ENCODE assay signal across 21 cellular contexts in genomic region chr2:231449503-231450054, GRCh38. TPM values are rescaled to one million over a fixed set of nuclear protein-coding genes. Genes with fewer than 3 reads are reported as not detected.
DNase-seq lines count a peak whose midpoint lies in the region; ATAC-seq, FAIRE-seq and TF ChIP-seq lines count a peak whose summit lies in the region.
"Had no signal": no experiment of that assay in that cellular context is flagged by ENCODE, and none has a peak within 500 bp of the region (broad histone marks: within the 10 kb centered on the region; RNA-seq: fewer than 3 reads in every experiment).

No MANE protein-coding gene starts in this region.

- no peaks in the 10 kb centered on the region for H3K79me2 ChIP-seq in Karpas-422 (ENCODE audit: low read length)

- peaks cover 17% of the 10 kb centered on the region for H3K36me3 Mint-ChIP-seq in activated CD4-positive, alpha-beta memory T cell treated with anti-CD3 and anti-CD28 coated beads for 36 hours

- 81% methylated on average over 4 of the region's 4 CpGs for WGBS in A549 (ENCODE audit: missing lambda C conversion rate)

- H3K4me3 Mint-ChIP-seq in activated CD4-positive, alpha-beta memory T cell treated with anti-CD3 and anti-CD28 coated beads for 36 hours, result no peak overlapping the region
- H3K4me3 Mint-ChIP-seq: CD4-positive, alpha-beta memory T cell; GM23338; H9 had no signal

- no peak for FAIRE-seq in A549 (lab: Jason Lieb, UNC)
- FAIRE-seq: GM12891, GM18507 had no signal

- no peaks in the 10 kb centered on the region for H3K27me3 Mint-ChIP-seq in activated CD4-positive, alpha-beta memory T cell treated with anti-CD3 and anti-CD28 coated beads for 36 hours
- H3K27me3 Mint-ChIP-seq: CD4-positive, alpha-beta memory T cell had no signal

- H3K9me3 ChIP-seq in A549, result no peaks in the 10 kb centered on the region
- H3K9me3 ChIP-seq in Karpas-422 (ENCODE audit: low read length), result no peaks in the 10 kb centered on the region

- H3K4me1 Mint-ChIP-seq in activated CD4-positive, alpha-beta memory T cell treated with anti-CD3 and anti-CD28 coated beads for 36 hours (ENCODE audit: low read depth), result peaks cover 6% of the 10 kb centered on the region

- no peaks in the 10 kb centered on the region for H3K9me3 Mint-ChIP-seq in activated CD4-positive, alpha-beta memory T cell treated with anti-CD3 and anti-CD28 coated beads for 36 hours
- H3K9me3 Mint-ChIP-seq: H9 had no signal

- H3K27ac Mint-ChIP-seq in activated CD4-positive, alpha-beta memory T cell treated with anti-CD3 and anti-CD28 coated beads for 36 hours, result no peak overlapping the region
- H3K27ac Mint-ChIP-seq: H9 had no signal

- no peak overlapping the region for H3K4me3 ChIP-seq in A549
- no peak overlapping the region for H3K4me3 ChIP-seq in Karpas-422 (ENCODE audit: low read length)
- H3K4me3 ChIP-seq: GM23338 had no signal

- peaks cover 24% of the 10 kb centered on the region for H3K36me3 ChIP-seq in Karpas-422 (ENCODE audit: insufficient read depth, low read length)

- DNase-seq in DMS53 (lab: John Stamatoyannopoulos, UW), result peak; percentile 9
- DNase-seq in DMS53 treated with DMSO at 0.1 percent for 48 hours (lab: John Stamatoyannopoulos, UW; ENCODE audit: unreplicated experiment), result no peak
- DNase-seq in A549 (ENCODE audit: low read depth in 1 of 2, low spot score in 1 of 2), result no peak
- peak; percentile 68 for DNase-seq in Karpas-422
- DNase-seq in sciatic nerve (ENCODE audit: low spot score), result peak; percentile 17
- DNase-seq in activated CD4-positive, alpha-beta memory T cell treated with anti-CD3 and anti-CD28 coated beads for 36 hours, result no peak
- no peak for DNase-seq in stimulated activated CD8-positive, alpha-beta memory T cell treated with anti-CD3 and anti-CD28 coated beads, Interleukin-4, amount 100 ng/mL, for 48 hours
- DNase-seq: 8988T; C1 segment of cervical spinal cord; CD4-positive, alpha-beta memory T cell; COR-L47; DMS79; EL; GF-D8; H9 had no signal

- intact Hi-C loops in sciatic nerve (cut with DNase I), result no loop called here
- intact Hi-C loops in activated CD4-positive, alpha-beta memory T cell treated with anti-CD3 and anti-CD28 coated beads for 36 hours (cut with micrococcal nuclease), result no loop called here

- POLR2A ChIA-PET in A549 (lab: Yijun Ruan, JAX), result interaction anchor here (1.0 kb wide), 1 partner anchor 15 kb away, joined by 5 read pairs; the partner anchor contains the start of gene NCL
- POLR2A ChIA-PET in activated CD4-positive, alpha-beta memory T cell treated with anti-CD3 and anti-CD28 coated beads for 36 hours (lab: Charles Lee), result interaction anchor here (0.7 kb wide), 1 partner anchor 9 kb away, joined by 3 read pairs; no protein-coding TSS in a partner anchor

- no peaks in the 10 kb centered on the region for H3K9me2 ChIP-seq in Karpas-422 (replicated peaks; ENCODE audit: insufficient read depth, low read length)

- H2AFZ ChIP-seq in Karpas-422 (ENCODE audit: low read length), result no peak overlapping the region
- H2AFZ ChIP-seq: GM23338 had no signal

- H4K20me1 ChIP-seq in Karpas-422 (ENCODE audit: insufficient read depth, low read depth, low read length), result no peaks in the 10 kb centered on the region; the same call in 1 of the 2 replicates

- TF ChIP-seq EP300 in A549 (IDR thresholded peaks at IDR 0.05), result no peak

- no peak for TF ChIP-seq CTCF in A549 (IDR thresholded peaks at IDR 0.05)

- CTCF ChIA-PET in A549 (lab: Yijun Ruan, JAX), result no interaction called here
- CTCF ChIA-PET in activated CD4-positive, alpha-beta memory T cell treated with anti-CD3 and anti-CD28 coated beads for 36 hours (lab: Charles Lee), result no interaction called here

- H3K27ac ChIP-seq in A549, result no peak overlapping the region
- no peak overlapping the region for H3K27ac ChIP-seq in Karpas-422 (ENCODE audit: low read length)

- no peaks in the 10 kb centered on the region for H3K27me3 ChIP-seq in Karpas-422 (ENCODE audit: low read length)

- no peak for TF ChIP-seq RAD21 in A549 (conservative IDR thresholded peaks at IDR 0.05 in 1 of 2, IDR thresholded peaks at IDR 0.05 in 1 of 2)

- H3K9ac ChIP-seq in Karpas-422 (ENCODE audit: low read length), result no peak overlapping the region

- H3K4me1 ChIP-seq in A549 (no peaks in the 10 kb centered on the region), Karpas-422 (ENCODE audit: low read length) (no peaks in the 10 kb centered on the region)

- H3K4me2 ChIP-seq in A549 (no peak overlapping the region), Karpas-422 (ENCODE audit: low read depth, low read length, poor library complexity, severe bottlenecking) (no peak overlapping the region)
- H3K4me2 ChIP-seq: GM23338 had no signal

- no peak for TF ChIP-seq POLR2A in A549 (IDR thresholded peaks at IDR 0.05; ENCODE audit: low read length)

- ATAC-seq in A549 (peak in 1 of 2 experiments; percentile 4; a peak in 3 of 6 replicates), sciatic nerve (no peak)
- ATAC-seq: GM23338, HCT116 had no signal

TF ChIP-seq in A549, 52 proteins besides CTCF, POLR2A, EP300 and RAD21:
- TF ChIP-seq ZC3H11A (IDR thresholded peaks at IDR 0.05) (no peak), KDM5A (IDR thresholded peaks at IDR 0.05) (no peak), HES2 (IDR thresholded peaks at IDR 0.05) (no peak), ATOH8 (CRISPR knock-in tag; IDR thresholded peaks at IDR 0.05; ENCODE audit: low read depth) (0 out of 2 replicates have a peak, but pooled peaks have one; percentile 14), RFX5 (IDR thresholded peaks at IDR 0.05) (no peak), RARB (CRISPR knock-in tag; IDR thresholded peaks at IDR 0.05) (no peak), POLR2AphosphoS2 (conservative IDR thresholded peaks at IDR 0.05; ENCODE audit: low read length) (peak; percentile 55; the same call in 1 of the 2 replicates), CEBPB (IDR thresholded peaks at IDR 0.05) (no peak), RCOR1 (IDR thresholded peaks at IDR 0.05; ENCODE audit: low read depth, low read length) (no peak), RNF2 (IDR thresholded peaks at IDR 0.05; ENCODE audit: borderline replicate concordance, low read depth) (no peak), NR3C1 (IDR thresholded peaks at IDR 0.05) (no peak), ZSCAN20 (CRISPR knock-in tag; IDR thresholded peaks at IDR 0.05) (no peak)

RNA-seq across cellular contexts. Expression of gene NCL, which starts 14.7 kb away (rescaled TPM):
- polyA plus RNA-seq in A549 (2011; rRNA removed) (390 and 456 TPM in 2 replicates), A549 (2017; fragmentation: RNase III; extraction: RNeasy Plus Mini Kit Qiagen cat#74134 plus additional on column Dnase treatment) (745 to 805 TPM (median 766 TPM) in 3 replicates)
- polyA plus RNA-seq in A549 (2012; cell fraction: cytosol; rRNA removed), result 237 and 279 TPM in 2 replicates
- 106 and 163 TPM in 2 replicates for polyA plus RNA-seq in A549 (2012; cell fraction: nucleus; rRNA removed)
- 112 and 119 TPM in 2 replicates for polyA minus RNA-seq in A549 (2011; rRNA and poly(A)+ RNA removed)
- 200 and 291 TPM in 2 replicates for total RNA-seq in Karpas-422 (2014; rRNA removed; shearing (Covaris generic); ENCODE audit: low replicate concordance)
- total RNA-seq in sciatic nerve, result 393 TPM
- total RNA-seq in activated CD4-positive, alpha-beta memory T cell treated with anti-CD3 and anti-CD28 coated beads for 36 hours, result 100 to 1,000 TPM; 902 to 918 TPM

RNA-seq across cellular contexts. Expression of gene B3GNT7, which starts 54.1 kb away (rescaled TPM):
- 0.48 and 0.95 TPM in 2 replicates for polyA plus RNA-seq in A549 (2011; rRNA removed)
- 0.94 and 1.1 TPM in 2 replicates for polyA plus RNA-seq in A549 (2012; cell fraction: cytosol; rRNA removed)
- polyA plus RNA-seq in A549 (2012; cell fraction: nucleus; rRNA removed), result 1.7 and 3.0 TPM in 2 replicates
- 0.71 to 1.3 TPM (median 0.96 TPM) in 3 replicates for polyA plus RNA-seq in A549 (2017; fragmentation: RNase III; extraction: RNeasy Plus Mini Kit Qiagen cat#74134 plus additional on column Dnase treatment)
- 1.2 and 1.7 TPM in 2 replicates for polyA minus RNA-seq in A549 (2011; rRNA and poly(A)+ RNA removed)
- 2.8 and 4.7 TPM in 2 replicates for total RNA-seq in Karpas-422 (2014; rRNA removed; shearing (Covaris generic); ENCODE audit: low replicate concordance)
- total RNA-seq in sciatic nerve, result 4.2 TPM
- total RNA-seq in activated CD4-positive, alpha-beta memory T cell treated with anti-CD3 and anti-CD28 coated beads for 36 hours, result not detected
- total RNA-seq: A673; CD4-positive, alpha-beta memory T cell; H4 had no signal
- polyA plus RNA-seq: CD4-positive, alpha-beta memory T cell had no signal

Comparison
In these comparisons a context has a peak if more than half of its experiments do, and no peak if none do; other contexts are left out.
1. DNase-seq: peak in DMS53 (single experiment), Karpas-422 (single experiment) and sciatic nerve (single experiment); none in DMS53 treated with DMSO at 0.1 percent for 48 hours (single experiment), A549 (0 of 2), activated CD4-positive, alpha-beta memory T cell treated with anti-CD3 and anti-CD28 coated beads for 36 hours (single experiment) and stimulated activated CD8-positive, alpha-beta memory T cell treated with anti-CD3 and anti-CD28 coated beads, Interleukin-4, amount 100 ng/mL, for 48 hours (single experiment).